ENCODE assay signal across 9 cellular contexts in the genomic region with DNA sequence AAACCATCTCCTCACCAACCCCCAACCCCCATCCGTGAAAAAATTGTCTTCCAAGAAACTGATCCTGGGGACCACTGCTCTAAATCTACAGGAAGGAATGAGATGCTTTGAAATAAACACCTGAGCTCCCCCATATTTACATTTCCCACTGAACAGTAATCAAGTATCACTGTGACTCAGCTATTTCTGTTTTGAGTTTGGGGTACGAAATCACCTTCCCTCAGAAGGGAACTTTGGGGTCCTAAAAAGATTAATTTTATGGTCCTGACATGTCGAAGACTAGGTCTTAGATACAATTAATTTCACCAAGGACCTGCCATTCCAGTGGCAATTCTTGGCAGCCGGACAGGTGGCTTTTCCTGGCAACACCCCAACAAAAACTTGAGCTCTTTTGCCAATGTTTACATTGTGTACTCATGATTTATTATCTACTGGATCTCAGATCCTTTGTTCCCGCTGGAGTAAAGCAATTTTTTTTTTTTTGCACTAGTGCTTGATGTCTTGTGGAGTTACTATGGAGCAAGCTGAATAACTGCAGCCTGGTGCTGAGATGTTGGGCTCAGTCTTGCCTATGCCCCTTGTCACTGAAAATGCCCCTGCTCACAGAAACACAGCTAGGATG. TPM values are rescaled to one million over a fixed set of nuclear protein-coding genes. Genes with fewer than 3 reads are reported as not detected.
DNase-seq lines count a peak whose midpoint lies in the region; ATAC-seq and TF ChIP-seq lines count a peak whose summit lies in the region.
"Had no signal": no experiment of that assay in that cellular context is flagged by ENCODE, and none has a peak within 500 bp of the region (broad histone marks: within the 10 kb centered on the region; RNA-seq: fewer than 3 reads in every experiment).

No MANE protein-coding gene starts in this region.

- no peak for TF ChIP-seq CTCF in RWPE2 (IDR thresholded peaks at IDR 0.05; ENCODE audit: poor library complexity, severe bottlenecking)
- TF ChIP-seq CTCF in foreskin keratinocyte (conservative IDR thresholded peaks at IDR 0.05): no peak
- TF ChIP-seq CTCF in upper lobe of right lung (IDR thresholded peaks at IDR 0.05): no peak
- TF ChIP-seq CTCF in lower leg skin (IDR thresholded peaks at IDR 0.05): no peak

- H3K9me3 ChIP-seq in RWPE2 (ENCODE audit: severe bottlenecking) (no peaks in the 10 kb centered on the region), upper lobe of right lung (no peaks in the 10 kb centered on the region)

- peaks cover 42% of the 10 kb centered on the region for H3K36me3 ChIP-seq in RWPE2 (ENCODE audit: low read depth)
- peaks cover 33% of the 10 kb centered on the region for H3K36me3 ChIP-seq in upper lobe of right lung

- intact Hi-C loops in upper lobe of right lung (cut with DNase I): no loop called here
- intact Hi-C loops in lower leg skin (cut with DNase I; ENCODE audit: low total_unique reads): no loop called here

- TF ChIP-seq POLR2A in lower leg skin (IDR thresholded peaks at IDR 0.05): no peak

- peaks cover 0 to 53% of the 10 kb centered on the region in 2 donors for H3K36me3 Mint-ChIP-seq in activated naive CD4-positive, alpha-beta T cell treated with anti-CD3 and anti-CD28 coated beads, Interleukin-2, amount 50 U/mL, for 72 hours

- 36 to 43% methylated on average over 5 of the region's 5 CpGs for WGBS in lower leg skin, 2 donors

- H3K27ac Mint-ChIP-seq in activated naive CD4-positive, alpha-beta T cell treated with anti-CD3 and anti-CD28 coated beads, Interleukin-2, amount 50 U/mL, for 72 hours: peak overlapping the region; percentile 65 to 76

- no peak for DNase-seq in activated naive CD4-positive, alpha-beta T cell treated with anti-CD3 and anti-CD28 coated beads, Interleukin-2, amount 50 U/mL, for 72 hours (ENCODE audit: low spot score in 2 of 2)
- no peak for DNase-seq in activated naive CD4-positive, alpha-beta T cell (lab: John Stamatoyannopoulos, UW)
- no peak for DNase-seq in RWPE2 (ENCODE audit: low spot score)
- DNase-seq in foreskin keratinocyte: peak; percentile 34 to 71
- no peak for DNase-seq in upper lobe of right lung
- DNase-seq in NCI-H82 treated with DMSO at 0.1 percent for 48 hours (lab: John Stamatoyannopoulos, UW; ENCODE audit: unreplicated experiment): no peak
- DNase-seq in effector CD4-positive, alpha-beta T cell: no peak
- no peak for DNase-seq in lower leg skin (ENCODE audit: low spot score in 2 of 2)

- H3K27ac ChIP-seq in RWPE2 (ENCODE audit: poor library complexity, severe bottlenecking) (no peak overlapping the region), foreskin keratinocyte (no peak overlapping the region), upper lobe of right lung (peak overlapping the region; percentile 20)

- H3K4me3 ChIP-seq in RWPE2 (ENCODE audit: severe bottlenecking): no peak overlapping the region
- no peak overlapping the region for H3K4me3 ChIP-seq in upper lobe of right lung
- H3K4me3 ChIP-seq in lower leg skin (ENCODE audit: low read depth, poor library complexity, severe bottlenecking): no peak overlapping the region

- ATAC-seq in activated naive CD4-positive, alpha-beta T cell treated with anti-CD3 and anti-CD28 coated beads, Interleukin-2, amount 50 U/mL, for 72 hours: no peak
- peak; percentile 58 for ATAC-seq in RWPE2 (ENCODE audit: low read depth)
- ATAC-seq in foreskin keratinocyte: peak; percentile 26
- ATAC-seq in upper lobe of right lung: peak; percentile 30

- no peaks in the 10 kb centered on the region for H3K27me3 ChIP-seq in RWPE2 (ENCODE audit: insufficient read depth, poor library complexity, severe bottlenecking)
- no peaks in the 10 kb centered on the region for H3K27me3 ChIP-seq in foreskin keratinocyte
- H3K27me3 ChIP-seq in upper lobe of right lung: no peaks in the 10 kb centered on the region

- H3K4me1 ChIP-seq in RWPE2 (ENCODE audit: insufficient read depth, poor library complexity, severe bottlenecking): peaks cover 27% of the 10 kb centered on the region
- H3K4me1 ChIP-seq in foreskin keratinocyte: peaks cover 8% of the 10 kb centered on the region
- peaks cover 51% of the 10 kb centered on the region for H3K4me1 ChIP-seq in upper lobe of right lung

- H3K9me3 Mint-ChIP-seq in activated naive CD4-positive, alpha-beta T cell treated with anti-CD3 and anti-CD28 coated beads, Interleukin-2, amount 50 U/mL, for 72 hours: no peaks in the 10 kb centered on the region
- H3K9me3 Mint-ChIP-seq: brain had no signal

RNA-seq across cellular contexts. Expression of a gene that starts 14.3 kb away (rescaled TPM):
- total RNA-seq in activated naive CD4-positive, alpha-beta T cell treated with anti-CD3 and anti-CD28 coated beads, Interleukin-2, amount 50 U/mL, for 72 hours: 10 to 100 TPM; 24.3 to 68.2 TPM
- 23.5 and 69.3 TPM in 2 replicates for total RNA-seq in foreskin keratinocyte
- polyA plus RNA-seq in foreskin keratinocyte: 3.3 and 8.0 TPM in 2 replicates
- 58.4 TPM for total RNA-seq in upper lobe of right lung
- 10 to 100 TPM in 2 of 4 donors, 1 to 10 TPM in 2; 6.0 to 14.1 (median 11.2) TPM for total RNA-seq in lower leg skin

Comparison
In these comparisons a context has a peak if more than half of its experiments do, and no peak if none do; other contexts are left out.
1. ATAC-seq: peak in RWPE2 (single experiment), foreskin keratinocyte (single experiment) and upper lobe of right lung (single experiment); none in activated naive CD4-positive, alpha-beta T cell treated with anti-CD3 and anti-CD28 coated beads, Interleukin-2, amount 50 U/mL, for 72 hours (0 of 2).
2. DNase-seq: peak in foreskin keratinocyte (2 of 2); none in activated naive CD4-positive, alpha-beta T cell treated with anti-CD3 and anti-CD28 coated beads, Interleukin-2, amount 50 U/mL, for 72 hours (0 of 2), activated naive CD4-positive, alpha-beta T cell (0 of 4), RWPE2 (single experiment), upper lobe of right lung (single experiment), NCI-H82 treated with DMSO at 0.1 percent for 48 hours (single experiment), effector CD4-positive, alpha-beta T cell (single experiment) and lower leg skin (0 of 2).